In genomic region chr17:80447790-80448189, GRCh38 we compare ENCODE assay signal across 20 cellular contexts. TPM values are rescaled to one million over a fixed set of nuclear protein-coding genes. Genes with fewer than 3 reads are reported as not detected.
DNase-seq lines count a peak whose midpoint lies in the region; ATAC-seq and TF ChIP-seq lines count a peak whose summit lies in the region.
"Had no signal": no experiment of that assay in that cellular context is flagged by ENCODE, and none has a peak within 500 bp of the region (broad histone marks: within the 10 kb centered on the region; RNA-seq: fewer than 3 reads in every experiment).

No MANE protein-coding gene starts in this region.

- POLR2A ChIA-PET in MCF 10A (lab: Yijun Ruan, JAX) = interaction anchor here (0.6 kb wide), 1 partner anchor 512 kb away, joined by 3 read pairs; no protein-coding TSS in a partner anchor

- no peaks in the 10 kb centered on the region for H3K36me3 Mint-ChIP-seq in MCF 10A (ENCODE audit: insufficient read depth, unreplicated experiment)
- H3K36me3 Mint-ChIP-seq in stimulated activated effector memory CD8-positive, alpha-beta T cell treated with anti-CD3 and anti-CD28 coated beads, Interleukin-12 subunit alpha, Interleukin-12 subunit beta, amount 100 ng/mL, for 72 hours = no peaks in the 10 kb centered on the region
- H3K36me3 Mint-ChIP-seq: CD8-positive, alpha-beta T cell had no signal

- no peak for TF ChIP-seq POLR2A in breast epithelium (IDR thresholded peaks at IDR 0.05)

- CTCF ChIA-PET in MCF 10A (lab: Yijun Ruan, JAX) = interaction anchor here (0.6 to 1.2 kb wide), 2 partner anchors 21 to 119 kb away, joined by 3 to 4 read pairs; no protein-coding TSS in a partner anchor

- intact Hi-C loops in MCF 10A (cut with micrococcal nuclease) (no loop called here), breast epithelium (cut with DNase I; ENCODE audit: low total_unique reads) (no loop called here)

- H3K4me1 Mint-ChIP-seq in MCF 10A (ENCODE audit: insufficient read depth, unreplicated experiment) = no peaks in the 10 kb centered on the region
- H3K4me1 Mint-ChIP-seq in stimulated activated effector memory CD8-positive, alpha-beta T cell treated with anti-CD3 and anti-CD28 coated beads, Interleukin-12 subunit alpha, Interleukin-12 subunit beta, amount 100 ng/mL, for 72 hours = no peaks in the 10 kb centered on the region

- H3K4me1 ChIP-seq in breast epithelium = no peaks in the 10 kb centered on the region

- DNase-seq in MCF 10A (ENCODE audit: unreplicated experiment) (peak; percentile 25), breast epithelium (ENCODE audit: low spot score in 2 of 2) (no peak), WERI-Rb-1 (peak; percentile 33), epithelial cell of esophagus (ENCODE audit: low read depth) (peak; percentile 66)
- DNase-seq in stimulated activated effector memory CD8-positive, alpha-beta T cell treated with anti-CD3 and anti-CD28 coated beads, Interleukin-12 subunit alpha, Interleukin-12 subunit beta, amount 100 ng/mL, for 72 hours (ENCODE audit: low spot score in 2 of 2) = no peak
- DNase-seq: AML-193; Calu3; CD8-positive, alpha-beta T cell; DMS79 treated with DMSO at 0.1 percent for 48 hours; GF-D8; H7 had no signal

- no peaks in the 10 kb centered on the region for H3K27me3 Mint-ChIP-seq in MCF 10A (ENCODE audit: insufficient read depth, unreplicated experiment)

- H3K27ac ChIP-seq in breast epithelium (no peak overlapping the region), WERI-Rb-1 (peak overlapping the region; percentile 65)
- H3K27ac ChIP-seq: 22Rv1, BLaER1 had no signal

- H3K4me3 Mint-ChIP-seq in MCF 10A (ENCODE audit: unreplicated experiment) = no peak overlapping the region
- H3K4me3 Mint-ChIP-seq in stimulated activated effector memory CD8-positive, alpha-beta T cell treated with anti-CD3 and anti-CD28 coated beads, Interleukin-12 subunit alpha, Interleukin-12 subunit beta, amount 100 ng/mL, for 72 hours = no peak overlapping the region
- H3K4me3 Mint-ChIP-seq: CD8-positive, alpha-beta T cell; GM23338 had no signal

- TF ChIP-seq CTCF in MCF 10A (IDR thresholded peaks at IDR 0.05; ENCODE audit: unreplicated experiment) (no peak), breast epithelium (IDR thresholded peaks at IDR 0.05) (no peak), WERI-Rb-1 (IDR thresholded peaks at IDR 0.05; ENCODE audit: low read depth, low read length) (no peak), epithelial cell of esophagus (IDR thresholded peaks at IDR 0.05; ENCODE audit: insufficient read depth, low read depth, low read length, missing control alignments) (no peak)

- H3K9me3 ChIP-seq in breast epithelium (no peaks in the 10 kb centered on the region), WERI-Rb-1 (ENCODE audit: severe bottlenecking) (no peaks in the 10 kb centered on the region)
- H3K9me3 ChIP-seq: A549, BLaER1 had no signal

- H3K36me3 ChIP-seq in breast epithelium (no peaks in the 10 kb centered on the region), WERI-Rb-1 (no peaks in the 10 kb centered on the region)
- H3K36me3 ChIP-seq: BLaER1 had no signal

- peak; percentile 23 for ATAC-seq in stimulated activated effector memory CD8-positive, alpha-beta T cell treated with anti-CD3 and anti-CD28 coated beads, Interleukin-12 subunit alpha, Interleukin-12 subunit beta, amount 100 ng/mL, for 72 hours
- ATAC-seq in HG02763 (IDR thresholded peaks at IDR 0.05; ENCODE audit: unreplicated experiment) (no peak), GM21576 (IDR thresholded peaks at IDR 0.05; ENCODE audit: unreplicated experiment) (no peak), HG03139 (IDR thresholded peaks at IDR 0.05; ENCODE audit: unreplicated experiment) (no peak)
- ATAC-seq: A549; CD8-positive, alpha-beta T cell; GM23338; HCT116 had no signal

- H3K27ac Mint-ChIP-seq in MCF 10A (ENCODE audit: low read depth, unreplicated experiment) = no peak overlapping the region
- H3K27ac Mint-ChIP-seq in stimulated activated effector memory CD8-positive, alpha-beta T cell treated with anti-CD3 and anti-CD28 coated beads, Interleukin-12 subunit alpha, Interleukin-12 subunit beta, amount 100 ng/mL, for 72 hours = no peak overlapping the region
- H3K27ac Mint-ChIP-seq: CD8-positive, alpha-beta T cell; GM23338 had no signal

- BruUV-seq in MCF 10A (replicated peaks; lab: Mats Ljungman, UMichigan) = no TSS peak

- no peak overlapping the region for H3K4me3 ChIP-seq in breast epithelium
- no peak overlapping the region for H3K4me3 ChIP-seq in WERI-Rb-1 (ENCODE audit: low read depth, low read length)
- no peak overlapping the region for H3K4me3 ChIP-seq in epithelial cell of esophagus (ENCODE audit: low read length)
- H3K4me3 ChIP-seq: A549, BLaER1, GM23338 had no signal

- no peaks in the 10 kb centered on the region for H3K9me3 Mint-ChIP-seq in MCF 10A (ENCODE audit: unreplicated experiment)
- no peaks in the 10 kb centered on the region for H3K9me3 Mint-ChIP-seq in stimulated activated effector memory CD8-positive, alpha-beta T cell treated with anti-CD3 and anti-CD28 coated beads, Interleukin-12 subunit alpha, Interleukin-12 subunit beta, amount 100 ng/mL, for 72 hours
- H3K9me3 Mint-ChIP-seq: CD8-positive, alpha-beta T cell; GM23338 had no signal

- H3K27me3 ChIP-seq in breast epithelium (no peaks in the 10 kb centered on the region), WERI-Rb-1 (ENCODE audit: insufficient read depth, low read depth, severe bottlenecking) (no peaks in the 10 kb centered on the region)

RNA-seq across cellular contexts. Expression of gene NPTX1, which starts 28.6 kb away (rescaled TPM):
- total RNA-seq in MCF 10A (2022) (not detected in 2 replicates), breast epithelium (under 1 TPM; under 0.01 to 0.32 (median 0.29) TPM)
- total RNA-seq: HT-29 had no signal

RNA-seq across cellular contexts. Expression of gene ENDOV, which starts 32.8 kb away (rescaled TPM):
- total RNA-seq in MCF 10A (2022) = 28.0 and 34.4 TPM in 2 replicates
- 10 to 100 TPM; 13.8 to 17.0 (median 16.7) TPM for total RNA-seq in breast epithelium

Comparison
In these comparisons a context has a peak if more than half of its experiments do, and no peak if none do; other contexts are left out.
1. DNase-seq: peak in MCF 10A (single experiment), WERI-Rb-1 (single experiment) and epithelial cell of esophagus (single experiment); none in breast epithelium (0 of 2) and stimulated activated effector memory CD8-positive, alpha-beta T cell treated with anti-CD3 and anti-CD28 coated beads, Interleukin-12 subunit alpha, Interleukin-12 subunit beta, amount 100 ng/mL, for 72 hours (0 of 2).